In the genomic region with DNA sequence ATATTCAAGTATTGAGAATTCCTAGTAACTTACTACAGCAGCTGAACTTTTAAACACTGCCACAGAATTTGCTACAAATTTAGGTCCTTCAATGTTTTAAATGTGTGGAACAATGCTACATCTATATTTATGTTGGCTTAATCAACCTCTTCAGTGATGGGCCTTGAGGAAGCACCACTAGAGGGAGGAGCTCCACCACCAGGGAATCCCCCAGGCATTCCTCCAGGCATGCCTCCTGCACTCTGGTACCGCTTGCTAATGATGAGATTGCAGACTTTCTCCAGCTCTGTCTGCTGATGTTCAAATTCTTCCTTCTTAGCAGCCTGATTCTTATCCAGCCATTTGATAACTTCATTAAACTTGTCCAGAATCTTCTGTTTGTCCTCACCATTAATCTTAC, we compare ENCODE assay signal across 1 cellular context.
TF ChIP-seq lines count a peak whose summit lies in the region.

No MANE protein-coding gene starts in this region.

TF ChIP-seq in A549, 52 proteins besides CTCF, POLR2A, EP300 and RAD21 (continued from another document):
- no peak for TF ChIP-seq HEYL (CRISPR knock-in tag; IDR thresholded peaks at IDR 0.05)
- TF ChIP-seq, protein P1, sequence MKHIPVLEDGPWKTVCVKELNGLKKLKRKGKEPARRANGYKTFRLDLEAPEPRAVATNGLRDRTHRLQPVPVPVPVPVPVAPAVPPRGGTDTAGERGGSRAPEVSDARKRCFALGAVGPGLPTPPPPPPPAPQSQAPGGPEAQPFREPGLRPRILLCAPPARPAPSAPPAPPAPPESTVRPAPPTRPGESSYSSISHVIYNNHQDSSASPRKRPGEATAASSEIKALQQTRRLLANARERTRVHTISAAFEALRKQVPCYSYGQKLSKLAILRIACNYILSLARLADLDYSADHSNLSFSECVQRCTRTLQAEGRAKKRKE (CRISPR knock-in tag; IDR thresholded peaks at IDR 0.05; ENCODE audit: low read depth) = no peak
- no peak for TF ChIP-seq JUN (IDR thresholded peaks at IDR 0.05)
- TF ChIP-seq, protein P2, sequence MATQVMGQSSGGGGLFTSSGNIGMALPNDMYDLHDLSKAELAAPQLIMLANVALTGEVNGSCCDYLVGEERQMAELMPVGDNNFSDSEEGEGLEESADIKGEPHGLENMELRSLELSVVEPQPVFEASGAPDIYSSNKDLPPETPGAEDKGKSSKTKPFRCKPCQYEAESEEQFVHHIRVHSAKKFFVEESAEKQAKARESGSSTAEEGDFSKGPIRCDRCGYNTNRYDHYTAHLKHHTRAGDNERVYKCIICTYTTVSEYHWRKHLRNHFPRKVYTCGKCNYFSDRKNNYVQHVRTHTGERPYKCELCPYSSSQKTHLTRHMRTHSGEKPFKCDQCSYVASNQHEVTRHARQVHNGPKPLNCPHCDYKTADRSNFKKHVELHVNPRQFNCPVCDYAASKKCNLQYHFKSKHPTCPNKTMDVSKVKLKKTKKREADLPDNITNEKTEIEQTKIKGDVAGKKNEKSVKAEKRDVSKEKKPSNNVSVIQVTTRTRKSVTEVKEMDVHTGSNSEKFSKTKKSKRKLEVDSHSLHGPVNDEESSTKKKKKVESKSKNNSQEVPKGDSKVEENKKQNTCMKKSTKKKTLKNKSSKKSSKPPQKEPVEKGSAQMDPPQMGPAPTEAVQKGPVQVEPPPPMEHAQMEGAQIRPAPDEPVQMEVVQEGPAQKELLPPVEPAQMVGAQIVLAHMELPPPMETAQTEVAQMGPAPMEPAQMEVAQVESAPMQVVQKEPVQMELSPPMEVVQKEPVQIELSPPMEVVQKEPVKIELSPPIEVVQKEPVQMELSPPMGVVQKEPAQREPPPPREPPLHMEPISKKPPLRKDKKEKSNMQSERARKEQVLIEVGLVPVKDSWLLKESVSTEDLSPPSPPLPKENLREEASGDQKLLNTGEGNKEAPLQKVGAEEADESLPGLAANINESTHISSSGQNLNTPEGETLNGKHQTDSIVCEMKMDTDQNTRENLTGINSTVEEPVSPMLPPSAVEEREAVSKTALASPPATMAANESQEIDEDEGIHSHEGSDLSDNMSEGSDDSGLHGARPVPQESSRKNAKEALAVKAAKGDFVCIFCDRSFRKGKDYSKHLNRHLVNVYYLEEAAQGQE (IDR thresholded peaks at IDR 0.05) = no peak
- TF ChIP-seq BHLHE40 (IDR thresholded peaks at IDR 0.05; ENCODE audit: low read depth, low read length) = no peak
- TF ChIP-seq KDM1A (IDR thresholded peaks at IDR 0.05; ENCODE audit: low read depth) = no peak
- no peak for TF ChIP-seq FOSL2 (IDR thresholded peaks at IDR 0.05)
- no peak for TF ChIP-seq FOSL2 (CRISPR knock-in tag; IDR thresholded peaks at IDR 0.05)
- TF ChIP-seq SREBF2 (IDR thresholded peaks at IDR 0.05) = no peak
